Comparison of ENCODE assay signal across 25 cellular contexts in the genomic region with DNA sequence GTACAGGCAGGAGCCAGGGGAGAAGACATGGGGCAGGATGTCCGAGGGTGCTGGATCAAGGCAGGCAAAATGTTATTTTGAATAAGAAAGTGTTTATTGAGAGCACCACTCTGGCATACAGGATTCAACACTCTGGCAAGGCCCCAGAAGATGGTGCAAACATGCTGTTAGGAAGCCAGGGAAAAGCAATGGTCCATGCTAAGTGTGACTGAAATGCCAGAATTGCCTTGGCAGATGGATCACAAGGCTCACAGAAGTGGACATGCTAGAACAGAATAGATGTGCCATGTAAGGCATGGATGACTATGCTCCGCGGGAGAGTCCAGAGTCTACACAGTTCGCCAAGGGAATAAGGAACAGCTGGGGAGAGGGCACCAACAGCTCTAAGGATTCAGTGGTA.
"Had no signal": no experiment of that assay in that cellular context is flagged by ENCODE, and none has a peak within 500 bp of the region (broad histone marks: within the 10 kb centered on the region; RNA-seq: fewer than 3 reads in every experiment).

No MANE protein-coding gene starts in this region.

- H3K4me3 ChIP-seq: breast epithelium, ovary, sigmoid colon, transverse colon had no signal

- DNase-seq: activated CD4-positive, alpha-beta T cell treated with anti-CD3 and anti-CD28 coated beads, Interleukin-2, amount 10 ng/mL, durations not matched to agents 7 days and 5 days; activated CD4-positive, CD25-positive, alpha-beta regulatory T cell treated with anti-CD3 and anti-CD28 coated beads, Interleukin-2, amount 50 U/mL, for 72 hours; activated CD8-positive, alpha-beta T cell treated with anti-CD3 and anti-CD28 coated beads for 36 hours; activated naive CD4-positive, alpha-beta T cell; activated T-cell treated with anti-CD3 and anti-CD28 coated beads, Interleukin-2, amount 50 U/mL, for 72 hours; central memory CD4-positive, alpha-beta T cell; islet precursor cell; left ventricle myocardium superior; nephron progenitor cell; ovary; retina; sigmoid colon; small intestine; stimulated activated CD4-positive, alpha-beta T cell treated with anti-CD3 and anti-CD28 coated beads, Interleukin-1b, Interleukin-23, amount 100 ng/mL, for 48 hours; stimulated activated CD4-positive, alpha-beta T cell treated with anti-CD3 and anti-CD28 coated beads, Interleukin-4, amount 100 ng/mL, for 4 hours; stimulated activated CD8-positive, alpha-beta memory T cell treated with anti-CD3 and anti-CD28 coated beads, Interleukin-4, amount 100 ng/mL, for 48 hours; stimulated activated naive CD4-positive, alpha-beta T cell; T-helper 17 cell; T1000; transverse colon; WERI-Rb-1 had no signal

- H3K9me3 ChIP-seq: breast epithelium, neutrophil, ovary, sigmoid colon, transverse colon had no signal

- H3K4me1 Mint-ChIP-seq: activated CD4-positive, alpha-beta T cell treated with anti-CD3 and anti-CD28 coated beads, Interleukin-2, amount 10 ng/mL, durations not matched to agents 7 days and 5 days; nephron progenitor cell; T-helper 17 cell had no signal

- ATAC-seq: activated CD8-positive, alpha-beta T cell treated with anti-CD3 and anti-CD28 coated beads for 36 hours; activated naive CD4-positive, alpha-beta T cell treated with anti-CD3 and anti-CD28 coated beads, Interleukin-2, amount 50 U/mL, for 72 hours; activated T-cell treated with anti-CD3 and anti-CD28 coated beads, Interleukin-2, amount 50 U/mL, for 72 hours; left ventricle myocardium superior; T-helper 17 cell had no signal

- H3K36me3 ChIP-seq: breast epithelium, neutrophil, ovary, sigmoid colon, transverse colon, WERI-Rb-1 had no signal

- H3K4me1 ChIP-seq: breast epithelium, sigmoid colon, transverse colon had no signal

- H3K27ac Mint-ChIP-seq: activated CD4-positive, alpha-beta T cell treated with anti-CD3 and anti-CD28 coated beads, Interleukin-2, amount 10 ng/mL, durations not matched to agents 7 days and 5 days; activated CD8-positive, alpha-beta T cell treated with anti-CD3 and anti-CD28 coated beads for 36 hours; activated naive CD4-positive, alpha-beta T cell treated with anti-CD3 and anti-CD28 coated beads, Interleukin-2, amount 50 U/mL, for 72 hours; activated T-cell treated with anti-CD3 and anti-CD28 coated beads, Interleukin-2, amount 50 U/mL, for 72 hours; nephron progenitor cell; progenitor cell of endocrine pancreas; T-helper 17 cell had no signal

- H3K27me3 ChIP-seq: breast epithelium, neutrophil, ovary, sigmoid colon, transverse colon had no signal

- H3K27me3 Mint-ChIP-seq: activated CD8-positive, alpha-beta T cell treated with anti-CD3 and anti-CD28 coated beads for 36 hours; progenitor cell of endocrine pancreas had no signal

- H3K9me3 Mint-ChIP-seq: activated CD4-positive, alpha-beta T cell treated with anti-CD3 and anti-CD28 coated beads, Interleukin-2, amount 10 ng/mL, durations not matched to agents 7 days and 5 days; activated CD8-positive, alpha-beta T cell treated with anti-CD3 and anti-CD28 coated beads for 36 hours; activated naive CD4-positive, alpha-beta T cell treated with anti-CD3 and anti-CD28 coated beads, Interleukin-2, amount 50 U/mL, for 72 hours; activated T-cell treated with anti-CD3 and anti-CD28 coated beads, Interleukin-2, amount 50 U/mL, for 72 hours; nephron progenitor cell had no signal

- H3K36me3 Mint-ChIP-seq: activated naive CD4-positive, alpha-beta T cell treated with anti-CD3 and anti-CD28 coated beads, Interleukin-2, amount 50 U/mL, for 72 hours had no signal

- H3K4me3 Mint-ChIP-seq: activated CD4-positive, alpha-beta T cell treated with anti-CD3 and anti-CD28 coated beads, Interleukin-2, amount 10 ng/mL, durations not matched to agents 7 days and 5 days; activated CD8-positive, alpha-beta T cell treated with anti-CD3 and anti-CD28 coated beads for 36 hours; activated T-cell treated with anti-CD3 and anti-CD28 coated beads, Interleukin-2, amount 50 U/mL, for 72 hours; nephron progenitor cell; T-helper 17 cell had no signal

- H3K27ac ChIP-seq: breast epithelium, neutrophil, ovary, sigmoid colon, transverse colon, WERI-Rb-1 had no signal
